In the genomic region with DNA sequence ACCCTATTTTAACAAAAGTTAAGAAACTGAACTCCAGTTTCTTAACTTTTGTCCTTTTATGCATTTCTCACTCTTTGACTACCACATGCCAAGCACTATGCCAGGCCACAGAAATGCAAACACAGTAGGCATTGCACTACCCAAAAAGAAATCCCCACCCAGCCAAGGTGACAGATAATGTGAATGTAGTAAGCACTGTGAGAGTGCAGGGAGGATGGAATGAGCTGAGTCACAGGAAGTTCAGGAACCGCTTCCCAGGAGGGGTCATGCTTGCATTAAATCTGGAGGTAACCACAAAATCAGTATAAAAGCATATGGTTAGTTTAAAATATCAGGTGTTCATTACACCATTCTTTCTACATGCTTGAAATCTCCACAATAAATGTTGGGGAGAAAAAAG, we compare ENCODE assay signal across 1 cellular context.
A peak's percentile ranks its signal among the peaks of the same experiment; 100 is the strongest.
TF ChIP-seq lines count a peak whose summit lies in the region.

No MANE protein-coding gene starts in this region.

TF ChIP-seq in K562, 482 proteins besides CTCF, POLR2A, EP300 and RAD21 (continued from another document and continues in another):
- TF ChIP-seq BRF2 (IDR thresholded peaks at IDR 0.05; ENCODE audit: borderline replicate concordance, insufficient read depth, insufficient read length) = no peak
- no peak for TF ChIP-seq ZNF699 (CRISPR knock-in tag; IDR thresholded peaks at IDR 0.05; ENCODE audit: insufficient replicate concordance)
- TF ChIP-seq HMGXB4 (CRISPR knock-in tag; IDR thresholded peaks at IDR 0.05) = no peak
- TF ChIP-seq PCBP1 (IDR thresholded peaks at IDR 0.05; ENCODE audit: low read depth, low read length, poor library complexity, severe bottlenecking) = no peak
- TF ChIP-seq PHF21A (IDR thresholded peaks at IDR 0.05; ENCODE audit: borderline replicate concordance, low read depth) = no peak
- TF ChIP-seq ZBTB1 (CRISPR knock-in tag; IDR thresholded peaks at IDR 0.05; ENCODE audit: borderline replicate concordance, low read depth) = no peak
- TF ChIP-seq HMGN3 (IDR thresholded peaks at IDR 0.05; ENCODE audit: borderline replicate concordance, extremely low read depth, insufficient read length, low read depth, low read length) = no peak
- TF ChIP-seq YBX1 (IDR thresholded peaks at IDR 0.05) = no peak
- TF ChIP-seq, protein P1, sequence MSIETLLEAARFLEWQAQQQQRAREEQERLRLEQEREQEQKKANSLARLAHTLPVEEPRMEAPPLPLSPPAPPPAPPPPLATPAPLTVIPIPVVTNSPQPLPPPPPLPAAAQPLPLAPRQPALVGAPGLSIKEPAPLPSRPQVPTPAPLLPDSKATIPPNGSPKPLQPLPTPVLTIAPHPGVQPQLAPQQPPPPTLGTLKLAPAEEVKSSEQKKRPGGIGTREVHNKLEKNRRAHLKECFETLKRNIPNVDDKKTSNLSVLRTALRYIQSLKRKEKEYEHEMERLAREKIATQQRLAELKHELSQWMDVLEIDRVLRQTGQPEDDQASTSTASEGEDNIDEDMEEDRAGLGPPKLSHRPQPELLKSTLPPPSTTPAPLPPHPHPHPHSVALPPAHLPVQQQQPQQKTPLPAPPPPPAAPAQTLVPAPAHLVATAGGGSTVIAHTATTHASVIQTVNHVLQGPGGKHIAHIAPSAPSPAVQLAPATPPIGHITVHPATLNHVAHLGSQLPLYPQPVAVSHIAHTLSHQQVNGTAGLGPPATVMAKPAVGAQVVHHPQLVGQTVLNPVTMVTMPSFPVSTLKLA (conservative IDR thresholded peaks at IDR 0.05) = peak in 1 of 2 experiments; percentile 36; a peak in 1 of 4 replicates
- TF ChIP-seq SMARCB1 (IDR thresholded peaks at IDR 0.05; ENCODE audit: insufficient read length, low read depth) = no peak
- TF ChIP-seq FIP1L1 (IDR thresholded peaks at IDR 0.05; ENCODE audit: low read depth, low read length, poor library complexity, severe bottlenecking) = no peak
- no peak for TF ChIP-seq BRD9 (IDR thresholded peaks at IDR 0.05; ENCODE audit: low read depth, partially characterized antibody)
- TF ChIP-seq NR3C1 (CRISPR knock-in tag; IDR thresholded peaks at IDR 0.05) = no peak
- TF ChIP-seq NFE2 (IDR thresholded peaks at IDR 0.05; ENCODE audit: low read depth) = peak; percentile 91
- no peak for TF ChIP-seq ZNF512 (tag; IDR thresholded peaks at IDR 0.05)
- peak; percentile 57; the same call in 1 of the 2 replicates for TF ChIP-seq GABPA (tag; conservative IDR thresholded peaks at IDR 0.05; ENCODE audit: low read depth)
- TF ChIP-seq, protein P2, sequence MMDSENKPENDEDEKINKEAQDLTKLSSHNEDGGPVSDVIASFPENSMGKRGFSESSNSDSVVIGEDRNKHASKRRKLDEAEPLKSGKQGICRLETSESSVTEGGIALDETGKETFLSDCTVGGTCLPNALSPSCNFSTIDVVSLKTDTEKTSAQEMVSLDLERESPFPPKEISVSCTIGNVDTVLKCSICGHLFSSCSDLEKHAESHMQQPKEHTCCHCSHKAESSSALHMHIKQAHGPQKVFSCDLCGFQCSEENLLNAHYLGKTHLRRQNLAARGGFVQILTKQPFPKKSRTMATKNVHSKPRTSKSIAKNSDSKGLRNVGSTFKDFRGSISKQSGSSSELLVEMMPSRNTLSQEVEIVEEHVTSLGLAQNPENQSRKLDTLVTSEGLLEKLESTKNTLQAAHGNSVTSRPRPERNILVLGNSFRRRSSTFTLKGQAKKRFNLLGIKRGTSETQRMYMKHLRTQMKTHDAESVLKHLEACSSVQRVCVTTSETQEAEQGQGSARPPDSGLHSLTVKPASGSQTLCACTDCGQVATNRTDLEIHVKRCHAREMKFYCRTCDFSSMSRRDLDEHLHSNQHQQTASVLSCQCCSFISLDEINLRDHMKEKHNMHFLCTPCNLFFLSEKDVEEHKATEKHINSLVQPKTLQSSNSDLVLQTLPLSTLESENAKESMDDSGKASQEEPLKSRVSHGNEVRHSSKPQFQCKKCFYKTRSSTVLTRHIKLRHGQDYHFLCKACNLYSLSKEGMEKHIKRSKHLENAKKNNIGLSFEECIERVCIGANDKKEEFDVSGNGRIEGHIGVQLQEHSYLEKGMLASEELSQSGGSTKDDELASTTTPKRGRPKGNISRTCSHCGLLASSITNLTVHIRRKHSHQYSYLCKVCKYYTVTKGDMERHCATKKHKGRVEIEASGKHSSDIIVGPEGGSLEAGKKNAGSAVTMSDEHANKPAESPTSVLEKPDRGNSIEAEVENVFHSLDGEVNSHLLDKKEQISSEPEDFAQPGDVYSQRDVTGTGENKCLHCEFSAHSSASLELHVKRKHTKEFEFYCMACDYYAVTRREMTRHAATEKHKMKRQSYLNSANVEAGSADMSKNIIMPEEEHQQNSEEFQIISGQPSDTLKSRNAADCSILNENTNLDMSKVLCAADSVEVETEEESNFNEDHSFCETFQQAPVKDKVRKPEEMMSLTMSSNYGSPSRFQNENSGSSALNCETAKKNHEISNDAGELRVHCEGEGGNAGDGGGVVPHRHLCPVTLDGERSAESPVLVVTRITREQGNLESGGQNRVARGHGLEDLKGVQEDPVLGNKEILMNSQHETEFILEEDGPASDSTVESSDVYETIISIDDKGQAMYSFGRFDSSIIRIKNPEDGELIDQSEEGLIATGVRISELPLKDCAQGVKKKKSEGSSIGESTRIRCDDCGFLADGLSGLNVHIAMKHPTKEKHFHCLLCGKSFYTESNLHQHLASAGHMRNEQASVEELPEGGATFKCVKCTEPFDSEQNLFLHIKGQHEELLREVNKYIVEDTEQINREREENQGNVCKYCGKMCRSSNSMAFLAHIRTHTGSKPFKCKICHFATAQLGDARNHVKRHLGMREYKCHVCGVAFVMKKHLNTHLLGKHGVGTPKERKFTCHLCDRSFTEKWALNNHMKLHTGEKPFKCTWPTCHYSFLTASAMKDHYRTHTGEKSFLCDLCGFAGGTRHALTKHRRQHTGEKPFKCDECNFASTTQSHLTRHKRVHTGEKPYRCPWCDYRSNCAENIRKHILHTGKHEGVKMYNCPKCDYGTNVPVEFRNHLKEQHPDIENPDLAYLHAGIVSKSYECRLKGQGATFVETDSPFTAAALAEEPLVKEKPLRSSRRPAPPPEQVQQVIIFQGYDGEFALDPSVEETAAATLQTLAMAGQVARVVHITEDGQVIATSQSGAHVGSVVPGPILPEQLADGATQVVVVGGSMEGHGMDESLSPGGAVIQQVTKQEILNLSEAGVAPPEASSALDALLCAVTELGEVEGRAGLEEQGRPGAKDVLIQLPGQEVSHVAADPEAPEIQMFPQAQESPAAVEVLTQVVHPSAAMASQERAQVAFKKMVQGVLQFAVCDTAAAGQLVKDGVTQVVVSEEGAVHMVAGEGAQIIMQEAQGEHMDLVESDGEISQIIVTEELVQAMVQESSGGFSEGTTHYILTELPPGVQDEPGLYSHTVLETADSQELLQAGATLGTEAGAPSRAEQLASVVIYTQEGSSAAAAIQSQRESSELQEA (IDR thresholded peaks at IDR 0.05; ENCODE audit: low read depth) = no peak
- TF ChIP-seq ELK1 (CRISPR knock-in tag; IDR thresholded peaks at IDR 0.05) = no peak
- TF ChIP-seq PYGO2 (tag; IDR thresholded peaks at IDR 0.05) = no peak
- TF ChIP-seq C11orf30 (IDR thresholded peaks at IDR 0.05; ENCODE audit: low read depth) = peak; percentile 76
- 0 out of 2 replicates have a peak, but pooled peaks have one; percentile 41 for TF ChIP-seq HDAC2 (IDR thresholded peaks at IDR 0.05)
- no peak; the same call in 1 of the 2 replicates for TF ChIP-seq FOSL1 (tag; conservative IDR thresholded peaks at IDR 0.05)
- no peak for TF ChIP-seq ERF (CRISPR knock-in tag; IDR thresholded peaks at IDR 0.05)
- TF ChIP-seq CTBP1 (IDR thresholded peaks at IDR 0.05; ENCODE audit: borderline replicate concordance) = 0 out of 2 replicates have a peak, but pooled peaks have one; percentile 34
- TF ChIP-seq, protein P3, sequence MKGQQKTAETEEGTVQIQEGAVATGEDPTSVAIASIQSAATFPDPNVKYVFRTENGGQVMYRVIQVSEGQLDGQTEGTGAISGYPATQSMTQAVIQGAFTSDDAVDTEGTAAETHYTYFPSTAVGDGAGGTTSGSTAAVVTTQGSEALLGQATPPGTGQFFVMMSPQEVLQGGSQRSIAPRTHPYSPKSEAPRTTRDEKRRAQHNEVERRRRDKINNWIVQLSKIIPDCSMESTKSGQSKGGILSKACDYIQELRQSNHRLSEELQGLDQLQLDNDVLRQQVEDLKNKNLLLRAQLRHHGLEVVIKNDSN (CRISPR knock-in tag; IDR thresholded peaks at IDR 0.05) = no peak
- no peak for TF ChIP-seq NKRF (IDR thresholded peaks at IDR 0.05; ENCODE audit: borderline replicate concordance)
- no peak for TF ChIP-seq XRCC3 (IDR thresholded peaks at IDR 0.05)
- TF ChIP-seq U2AF2 (optimal IDR thresholded peaks at IDR 0.05; ENCODE audit: low read depth, low read length) = no peak
- TF ChIP-seq MAFK (IDR thresholded peaks at IDR 0.05; ENCODE audit: low read length) = peak; percentile 70
- no peak for TF ChIP-seq LARP7 (IDR thresholded peaks at IDR 0.05)
- no peak for TF ChIP-seq MYBL2 (IDR thresholded peaks at IDR 0.05; ENCODE audit: low read depth)
- TF ChIP-seq MYBL2 (CRISPR knock-in tag; IDR thresholded peaks at IDR 0.05; ENCODE audit: borderline replicate concordance) = no peak
- TF ChIP-seq SNRNP70 (optimal IDR thresholded peaks at IDR 0.05; ENCODE audit: low read depth, low read length) = no peak
- no peak for TF ChIP-seq ZNF324 (CRISPR knock-in tag; IDR thresholded peaks at IDR 0.05)
- TF ChIP-seq, protein P4, sequence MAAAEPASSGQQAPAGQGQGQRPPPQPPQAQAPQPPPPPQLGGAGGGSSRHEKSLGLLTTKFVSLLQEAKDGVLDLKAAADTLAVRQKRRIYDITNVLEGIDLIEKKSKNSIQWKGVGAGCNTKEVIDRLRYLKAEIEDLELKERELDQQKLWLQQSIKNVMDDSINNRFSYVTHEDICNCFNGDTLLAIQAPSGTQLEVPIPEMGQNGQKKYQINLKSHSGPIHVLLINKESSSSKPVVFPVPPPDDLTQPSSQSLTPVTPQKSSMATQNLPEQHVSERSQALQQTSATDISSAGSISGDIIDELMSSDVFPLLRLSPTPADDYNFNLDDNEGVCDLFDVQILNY (CRISPR knock-in tag; IDR thresholded peaks at IDR 0.05) = no peak
- no peak for TF ChIP-seq CBFB (CRISPR knock-in tag; IDR thresholded peaks at IDR 0.05)
